ENCODE assay signal across 15 cellular contexts in genomic region chr11:15117751-15118150, GRCh38. TPM values are rescaled to one million over a fixed set of nuclear protein-coding genes. Genes with fewer than 3 reads are reported as not detected.
DNase-seq lines count a peak whose midpoint lies in the region; TF ChIP-seq lines count a peak whose summit lies in the region.
"Had no signal": no experiment of that assay in that cellular context is flagged by ENCODE, and none has a peak within 500 bp of the region (broad histone marks: within the 10 kb centered on the region; RNA-seq: fewer than 3 reads in every experiment).

No MANE protein-coding gene starts in this region.

- H3K9me3 ChIP-seq in BLaER1 (no peaks in the 10 kb centered on the region), MG63 (no peaks in the 10 kb centered on the region)

- POLR2A ChIA-PET in RWPE1 (lab: Yijun Ruan, JAX; ENCODE audit: low non-redundant PET) = no interaction called here

- H4K20me1 ChIP-seq in BLaER1 = no peaks in the 10 kb centered on the region

- H3K36me3 Mint-ChIP-seq in osteocyte (ENCODE audit: unreplicated experiment) = no peaks in the 10 kb centered on the region

- DNase-seq in SK-MEL-5 (ENCODE audit: low read depth, low spot score) = peak; percentile 92
- peak in 35 of 42 donors; percentile 15 to 75 (median 39) for DNase-seq in head of caudate nucleus
- peak; percentile 74 for DNase-seq in osteocyte (ENCODE audit: extremely low spot score, unreplicated experiment)
- no peak for DNase-seq in MG63
- DNase-seq in RWPE1 (ENCODE audit: low spot score) = no peak
- DNase-seq in T1000 (lab: John Stamatoyannopoulos, UW) = no peak
- DNase-seq: H7, KG1, NCI-H1092, NCI-H146, NCI-H2107, NCI-H2227 treated with DMSO at 0.1 percent for 48 hours, NCI-H524, Right ventricle myocardium superior had no signal

- H3K9me3 Mint-ChIP-seq in osteocyte (ENCODE audit: unreplicated experiment) = no peaks in the 10 kb centered on the region

- in situ Hi-C loops in SK-MEL-5 (cut with HindIII; ENCODE audit: low pct_unique_long_range_greater_than_20kb, low sequenced_read_pairs) = no loop called here

- H3K27ac ChIP-seq in BLaER1 (0 out of 2 replicates have a peak overlapping the region, but pooled peaks have one; percentile 37), RWPE1 (no peak overlapping the region)

- no peak overlapping the region for H3K9ac ChIP-seq in BLaER1

- no peak overlapping the region for H3K4me3 Mint-ChIP-seq in osteocyte (ENCODE audit: unreplicated experiment)

- H3K27me3 ChIP-seq in BLaER1 (no peaks in the 10 kb centered on the region), MG63 (no peaks in the 10 kb centered on the region)

- no peak overlapping the region for H3K4me3 ChIP-seq in BLaER1
- no peak overlapping the region for H3K4me3 ChIP-seq in MG63

- H3K36me3 ChIP-seq in BLaER1 (no peaks in the 10 kb centered on the region), MG63 (no peaks in the 10 kb centered on the region)

- TF ChIP-seq CTCF in osteocyte (IDR thresholded peaks at IDR 0.05) (no peak), RWPE1 (conservative IDR thresholded peaks at IDR 0.05; ENCODE audit: low read depth) (no peak)

- H3K4me1 Mint-ChIP-seq in osteocyte (ENCODE audit: unreplicated experiment) = peaks cover 3% of the 10 kb centered on the region

- peaks cover 25% of the 10 kb centered on the region for H3K27me3 Mint-ChIP-seq in osteocyte (ENCODE audit: unreplicated experiment)

- H3K4me1 ChIP-seq in BLaER1 = peaks cover 70% of the 10 kb centered on the region

- H3K4me2 ChIP-seq in BLaER1 = peak overlapping the region; percentile 60

- intact Hi-C loops in head of caudate nucleus (cut with DNase I) = no loop called here

- CTCF ChIA-PET in RWPE1 (lab: Yijun Ruan, JAX) = interaction anchor here (0.6 to 1.0 kb wide), 2 partner anchors 16 to 205 kb away, joined by 4 read pairs; no protein-coding TSS in a partner anchor

- no peak overlapping the region for H3K27ac Mint-ChIP-seq in osteocyte (ENCODE audit: unreplicated experiment)

RNA-seq across cellular contexts. Expression of gene INSC, which starts 3.0 kb away (rescaled TPM):
- total RNA-seq in SK-MEL-5 (2014; rRNA removed; shearing (Covaris generic)) = 0.87 TPM in 1 of 2 replicates, not detected in the other
- polyA plus RNA-seq in SK-MEL-5 (2015; cell fraction: cytosol; rRNA removed) = 2.6 TPM in 1 of 2 replicates, not detected in the other
- polyA plus RNA-seq in SK-MEL-5 (2015; cell fraction: nucleus; rRNA removed) = 0.30 TPM in 1 of 2 replicates, not detected in the other
- total RNA-seq in osteocyte = not detected in 2 replicates
- 4.1 and 6.2 TPM in 2 replicates for total RNA-seq in MG63 (2014; rRNA removed; shearing (Covaris generic); ENCODE audit: low replicate concordance)
- total RNA-seq: H7 had no signal

RNA-seq across cellular contexts. Expression of gene CALCB, which starts 44.4 kb away (rescaled TPM):
- not detected in 2 replicates for total RNA-seq in SK-MEL-5 (2014; rRNA removed; shearing (Covaris generic))
- 0.11 TPM in 1 of 2 replicates, not detected in the other for polyA plus RNA-seq in SK-MEL-5 (2015; cell fraction: cytosol; rRNA removed)
- not detected in 2 replicates for polyA plus RNA-seq in SK-MEL-5 (2015; cell fraction: nucleus; rRNA removed)
- total RNA-seq in osteocyte = not detected in 2 replicates
- total RNA-seq in MG63 (2014; rRNA removed; shearing (Covaris generic); ENCODE audit: low replicate concordance) = not detected in 2 replicates
- total RNA-seq: Right ventricle myocardium superior had no signal

Comparison
In these comparisons a context has a peak if more than half of its experiments do, and no peak if none do; other contexts are left out.
1. DNase-seq: peak in SK-MEL-5 (single experiment), head of caudate nucleus (35 of 42) and osteocyte (single experiment); none in MG63 (single experiment), RWPE1 (single experiment) and T1000 (single experiment).